In genomic region chr18:33232318-33232626, GRCh38 we compare ENCODE assay signal across 11 cellular contexts.
DNase-seq lines count a peak whose midpoint lies in the region; ATAC-seq, FAIRE-seq and TF ChIP-seq lines count a peak whose summit lies in the region.
"Had no signal": no experiment of that assay in that cellular context is flagged by ENCODE, and none has a peak within 500 bp of the region (broad histone marks: within the 10 kb centered on the region; RNA-seq: fewer than 3 reads in every experiment).

No MANE protein-coding gene starts in this region.

- CTCF ChIA-PET in endothelial cell of umbilical vein (lab: Charles Lee): interaction anchor here (0.6 to 3.6 kb wide), 88 partner anchors 9 to 1556 kb away, joined by 3 to 58 read pairs (median 4); no protein-coding TSS in a partner anchor

- dilution Hi-C loops in endothelial cell of umbilical vein (cut with MboI; ENCODE audit: extremely low pct_ligation_motif_present, low sequenced_read_pairs): no loop called here

- no peaks in the 10 kb centered on the region for H4K20me1 ChIP-seq in endothelial cell of umbilical vein (replicated peaks; ENCODE audit: control insufficient read depth, extremely low read depth, insufficient read depth, low read length)

- H3K4me3 ChIP-seq in endothelial cell of umbilical vein (replicated peaks in 1 of 3; ENCODE audit: insufficient read depth in 1 of 3, low read depth in 1 of 3, low read length in 3 of 3): no peak overlapping the region
- H3K4me3 ChIP-seq: adrenal gland, upper lobe of right lung had no signal

- H3K36me3 ChIP-seq in endothelial cell of umbilical vein (ENCODE audit: control insufficient read depth in 2 of 2, extremely low read depth in 1 of 2, insufficient read depth in 2 of 2, low read length in 2 of 2): no peaks in the 10 kb centered on the region
- H3K36me3 ChIP-seq: adrenal gland, upper lobe of right lung, WERI-Rb-1 had no signal

- FAIRE-seq in endothelial cell of umbilical vein (lab: Jason Lieb, UNC): no peak

- H3K9me3 ChIP-seq in endothelial cell of umbilical vein (replicated peaks; ENCODE audit: control insufficient read depth, insufficient read depth, low read length): no peaks in the 10 kb centered on the region
- H3K9me3 ChIP-seq: upper lobe of right lung had no signal

- no peaks in the 10 kb centered on the region for H3K79me2 ChIP-seq in endothelial cell of umbilical vein (ENCODE audit: control insufficient read depth, insufficient read depth, low read length)

- intact Hi-C loops in endothelial cell of umbilical vein (cut with micrococcal nuclease): loop anchor here (1.0 to 5.0 kb wide), 4 partner anchors 210 to 529 kb away; partner anchors contain the start of gene CCDC178

- peaks cover 2% of the 10 kb centered on the region for H3K4me1 ChIP-seq in endothelial cell of umbilical vein (ENCODE audit: control insufficient read depth, extremely low read depth, insufficient read depth, low read length)
- H3K4me1 ChIP-seq: adrenal gland, upper lobe of right lung had no signal

- no peak for TF ChIP-seq POLR2A in endothelial cell of umbilical vein (IDR thresholded peaks at IDR 0.05; ENCODE audit: low read depth, low read length)

- peak overlapping the region; percentile 64 for H2AFZ ChIP-seq in endothelial cell of umbilical vein (ENCODE audit: low read depth, low read length)

- BruUV-seq in endothelial cell of umbilical vein (replicated peaks; lab: Mats Ljungman, UMichigan): no TSS peak

- DNase-seq in endothelial cell of umbilical vein (ENCODE audit: low read depth, low spot score) (no peak), NCI-H2081 treated with DMSO at 0.1 percent for 48 hours (lab: John Stamatoyannopoulos, UW) (no peak), GM19240 (ENCODE audit: insufficient read length, low spot score) (no peak), HK-2 (ENCODE audit: unreplicated experiment) (no peak), NCI-H748 (lab: John Stamatoyannopoulos, UW; ENCODE audit: unreplicated experiment) (no peak)

- POLR2A ChIA-PET in endothelial cell of umbilical vein (lab: Charles Lee): interaction anchor here (0.6 kb wide), 1 partner anchor 162 kb away, joined by 3 read pairs; no protein-coding TSS in a partner anchor

- peak; percentile 67 for TF ChIP-seq CTCF in C4-2B (conservative IDR thresholded peaks at IDR 0.05)
- TF ChIP-seq CTCF in endothelial cell of umbilical vein (IDR thresholded peaks at IDR 0.05; ENCODE audit: extremely low read depth in 1 of 2, insufficient read depth in 1 of 2, low read depth in 1 of 2, low read length in 2 of 2): no peak

- H3K9me1 ChIP-seq in endothelial cell of umbilical vein (replicated peaks; ENCODE audit: control insufficient read depth, extremely low read depth, insufficient read depth, low read length): no peaks in the 10 kb centered on the region

- no peak overlapping the region for H3K4me2 ChIP-seq in endothelial cell of umbilical vein (ENCODE audit: insufficient read depth, low read length)

- H3K27ac ChIP-seq in C4-2B (no peak overlapping the region), endothelial cell of umbilical vein (ENCODE audit: insufficient read depth, low read depth, low read length) (no peak overlapping the region)
- H3K27ac ChIP-seq: adrenal gland, upper lobe of right lung, WERI-Rb-1 had no signal

- ATAC-seq in GM21390 (IDR thresholded peaks at IDR 0.05; ENCODE audit: unreplicated experiment): peak; percentile 30
- peak; percentile 30 for ATAC-seq in HG03378 (IDR thresholded peaks at IDR 0.05; ENCODE audit: unreplicated experiment)

- H3K9ac ChIP-seq in endothelial cell of umbilical vein (replicated peaks; ENCODE audit: extremely low read depth, insufficient read depth, low read length): no peak overlapping the region

- H3K27me3 ChIP-seq in endothelial cell of umbilical vein (ENCODE audit: control insufficient read depth in 2 of 2, insufficient read depth in 2 of 2, low read length in 2 of 2): peaks cover 0 to 2% of the 10 kb centered on the region in 2 experiments
- H3K27me3 ChIP-seq: adrenal gland, upper lobe of right lung had no signal

TF ChIP-seq in endothelial cell of umbilical vein, 7 proteins besides CTCF, POLR2A, EP300 and RAD21:
- no peak for TF ChIP-seq MYC (IDR thresholded peaks at IDR 0.05; ENCODE audit: low read depth, low read length)
- no peak for TF ChIP-seq JUN (IDR thresholded peaks at IDR 0.05; ENCODE audit: borderline replicate concordance, insufficient read depth, insufficient read length, low read depth)
- no peak for TF ChIP-seq GATA2 (IDR thresholded peaks at IDR 0.05; ENCODE audit: insufficient read depth, insufficient read length, low read depth, low read length)
- no peak for TF ChIP-seq POLR2AphosphoS5 (IDR thresholded peaks at IDR 0.05; ENCODE audit: insufficient read depth, low read depth, low read length)
- no peak for TF ChIP-seq FOS (IDR thresholded peaks at IDR 0.05; ENCODE audit: borderline replicate concordance, insufficient read depth, low read length)
- TF ChIP-seq MAX (IDR thresholded peaks at IDR 0.05; ENCODE audit: insufficient read depth, insufficient read length): no peak
